In the genomic region with DNA sequence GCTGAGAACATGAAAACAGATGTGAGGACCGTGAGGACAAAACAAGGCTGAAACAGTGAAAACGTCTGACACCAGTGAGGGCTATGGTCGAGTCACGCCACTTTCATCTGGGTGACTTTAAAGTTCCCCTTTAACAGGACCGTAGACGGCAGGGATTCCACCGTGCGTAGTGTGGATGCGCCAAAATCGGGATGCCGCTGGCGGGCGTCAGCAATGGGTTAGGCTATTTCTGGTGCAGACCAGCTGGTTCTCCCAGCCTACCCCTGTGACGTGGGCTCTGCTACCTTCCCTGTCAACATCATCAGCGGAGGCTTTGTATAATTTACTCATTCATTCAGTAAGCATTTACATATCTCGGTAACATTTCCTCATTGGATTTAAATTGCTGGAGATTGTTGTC, we compare ENCODE assay signal across 21 cellular contexts.
"Had no signal": no experiment of that assay in that cellular context is flagged by ENCODE, and none has a peak within 500 bp of the region (broad histone marks: within the 10 kb centered on the region; RNA-seq: fewer than 3 reads in every experiment).

No MANE protein-coding gene starts in this region.

- H3K9me3 ChIP-seq: MG63, SK-N-SH had no signal

- ATAC-seq: HepG2, Panc1, PC-3 had no signal

- DNase-seq: IMR-90, Karpas-422, KG1, MG63, NCI-H1092, NCI-H1105 treated with DMSO at 0.1 percent for 48 hours, NCI-H1417 treated with DMSO at 0.1 percent for 48 hours, NCI-H1694, NCI-H187 treated with DMSO at 0.1 percent for 48 hours, NCI-H2081 treated with DMSO at 0.1 percent for 48 hours, NCI-H2227 treated with DMSO at 0.1 percent for 48 hours, NCI-H524, NCI-H69, NCI-H774, PC-3, SHP77, SK-N-SH, SW 1271 had no signal

- H3K4me3 ChIP-seq: MG63 had no signal

- H3K27ac ChIP-seq: RWPE1 had no signal

- H3K36me3 ChIP-seq: MG63 had no signal

- H3K27me3 ChIP-seq: MG63 had no signal
